In the genomic region with DNA sequence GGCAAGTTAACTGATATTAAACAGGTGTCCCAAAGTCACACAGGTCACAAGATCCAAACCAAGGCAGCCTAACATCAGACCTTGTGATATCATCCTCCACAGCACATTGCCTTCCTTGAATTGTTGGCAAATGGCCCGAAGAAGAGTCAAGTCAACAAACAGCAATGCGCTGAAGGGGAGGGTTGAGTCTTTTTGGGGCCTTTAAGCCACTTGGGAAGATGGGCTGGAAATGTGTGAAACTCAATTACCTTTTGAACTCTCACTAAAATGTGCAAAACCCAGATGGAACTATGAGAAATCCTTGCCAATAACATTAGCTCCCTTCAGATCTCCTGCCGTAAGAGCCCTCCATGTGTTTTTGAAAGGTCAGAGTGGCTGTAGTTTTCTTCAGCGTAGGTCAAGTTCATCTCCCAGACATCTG, we compare ENCODE assay signal across 23 cellular contexts. TPM values are rescaled to one million over a fixed set of nuclear protein-coding genes. Genes with fewer than 3 reads are reported as not detected.
DNase-seq lines count a peak whose midpoint lies in the region; ATAC-seq, FAIRE-seq and TF ChIP-seq lines count a peak whose summit lies in the region.
"Had no signal": no experiment of that assay in that cellular context is flagged by ENCODE, and none has a peak within 500 bp of the region (broad histone marks: within the 10 kb centered on the region; RNA-seq: fewer than 3 reads in every experiment).

No MANE protein-coding gene starts in this region.

- peak; percentile 75 for FAIRE-seq in bronchial epithelial cell (lab: Jason Lieb, UNC)
- FAIRE-seq: H54, HTR-8/SVneo had no signal

- no peak for TF ChIP-seq EP300 in suprapubic skin (IDR thresholded peaks at IDR 0.05)

- H3K27me3 ChIP-seq in bronchial epithelial cell (ENCODE audit: control insufficient read depth, insufficient read depth, low read length) = no peaks in the 10 kb centered on the region
- no peaks in the 10 kb centered on the region for H3K27me3 ChIP-seq in suprapubic skin
- H3K27me3 ChIP-seq: Peyer's patch, tibial artery had no signal

- no peaks in the 10 kb centered on the region for H3K9me3 ChIP-seq in suprapubic skin
- H3K9me3 ChIP-seq: Peyer's patch, tibial artery had no signal

- peaks cover 31% of the 10 kb centered on the region for H3K4me1 ChIP-seq in suprapubic skin
- H3K4me1 ChIP-seq: Peyer's patch had no signal

- DNase-seq in DMS 273 (lab: John Stamatoyannopoulos, UW; ENCODE audit: unreplicated experiment) (peak; percentile 16), DMS 273 treated with DMSO at 0.1 percent for 48 hours (lab: John Stamatoyannopoulos, UW) (no peak), bronchial epithelial cell (ENCODE audit: low read depth) (no peak), kidney glomerular epithelial cell (lab: John Stamatoyannopoulos, UW) (peak; percentile 42), suprapubic skin (ENCODE audit: low spot score in 2 of 2) (no peak), WTC11 (ENCODE audit: low spot score) (no peak)
- DNase-seq in activated CD4-positive, alpha-beta T cell treated with anti-CD3 and anti-CD28 coated beads, Interleukin-2, amount 50 U/mL, for 4 hours = no peak
- DNase-seq: activated gamma-delta T cell treated with Interleukin-2 at 50 U/mL for 16 hours; DND-41; effector memory CD4-positive, alpha-beta T cell; NCI-H2107; NCI-H82; Peyer's patch; tibial artery had no signal

- no peak for TF ChIP-seq POLR2A in suprapubic skin (IDR thresholded peaks at IDR 0.05)

- H3K4me3 Mint-ChIP-seq in WTC11 = no peak overlapping the region
- H3K4me3 Mint-ChIP-seq: brain, mesothelial cell of epicardium had no signal

- H3K27ac Mint-ChIP-seq in WTC11 = no peak overlapping the region

- H3K9me3 Mint-ChIP-seq in WTC11 = no peaks in the 10 kb centered on the region
- H3K9me3 Mint-ChIP-seq: brain, mesothelial cell of epicardium had no signal

- peaks cover 11% of the 10 kb centered on the region for H3K4me1 Mint-ChIP-seq in WTC11

- 83% methylated on average over 4 of the region's 4 CpGs for WGBS in suprapubic skin

- no peak for TF ChIP-seq CTCF in bronchial epithelial cell (IDR thresholded peaks at IDR 0.05; ENCODE audit: insufficient read depth, low read length, severe bottlenecking)
- TF ChIP-seq CTCF in suprapubic skin (IDR thresholded peaks at IDR 0.05) = no peak
- no peak for TF ChIP-seq CTCF in WTC11 (IDR thresholded peaks at IDR 0.05)

- CTCF ChIA-PET in WTC11 (lab: Charles Lee) = no interaction called here

- no peaks in the 10 kb centered on the region for H3K36me3 Mint-ChIP-seq in WTC11
- H3K36me3 Mint-ChIP-seq: brain, mesothelial cell of epicardium had no signal

- ATAC-seq in GM21367 (IDR thresholded peaks at IDR 0.05; ENCODE audit: unreplicated experiment) (no peak), WTC11 (no peak)

- peak overlapping the region; percentile 45 for H3K27ac ChIP-seq in suprapubic skin
- H3K27ac ChIP-seq: 22Rv1, C4-2B, Peyer's patch, tibial artery, VCaP had no signal

- no peaks in the 10 kb centered on the region; the same call in 1 of the 2 replicates for H3K27me3 Mint-ChIP-seq in WTC11 (ENCODE audit: low read depth)
- H3K27me3 Mint-ChIP-seq: brain had no signal

- no peak overlapping the region for H3K4me3 ChIP-seq in bronchial epithelial cell (ENCODE audit: low read depth, low read length)
- H3K4me3 ChIP-seq in suprapubic skin = no peak overlapping the region
- H3K4me3 ChIP-seq: Peyer's patch, skin epidermis, tibial artery had no signal

- POLR2A ChIA-PET in WTC11 (lab: Charles Lee) = no interaction called here

- H3K36me3 ChIP-seq in bronchial epithelial cell (ENCODE audit: control insufficient read depth, insufficient read depth, low read length) = no peaks in the 10 kb centered on the region
- H3K36me3 ChIP-seq in suprapubic skin = no peaks in the 10 kb centered on the region
- H3K36me3 ChIP-seq: Peyer's patch, tibial artery had no signal

TF ChIP-seq in WTC11, 78 proteins besides CTCF, POLR2A, EP300 and RAD21 (continues in another document):
- TF ChIP-seq CBFB (CRISPR knock-in tag; IDR thresholded peaks at IDR 0.05; ENCODE audit: low read depth) (no peak), NFE2L1 (CRISPR knock-in tag; IDR thresholded peaks at IDR 0.05) (no peak), FOXJ3 (CRISPR knock-in tag; IDR thresholded peaks at IDR 0.05; ENCODE audit: borderline replicate concordance) (no peak), ELF4 (CRISPR knock-in tag; IDR thresholded peaks at IDR 0.05; ENCODE audit: low read depth) (no peak), ZBTB21 (CRISPR knock-in tag; IDR thresholded peaks at IDR 0.05; ENCODE audit: borderline replicate concordance) (no peak), RORB (CRISPR knock-in tag; IDR thresholded peaks at IDR 0.05) (no peak), HMGA2 (CRISPR knock-in tag; IDR thresholded peaks at IDR 0.05) (no peak), SMAD3 (CRISPR knock-in tag; IDR thresholded peaks at IDR 0.05; ENCODE audit: borderline replicate concordance) (no peak), GTF2I (CRISPR knock-in tag; conservative IDR thresholded peaks at IDR 0.05) (no peak), ZNF396 (CRISPR knock-in tag; IDR thresholded peaks at IDR 0.05; ENCODE audit: borderline replicate concordance) (no peak)
- TF ChIP-seq, protein P1, sequence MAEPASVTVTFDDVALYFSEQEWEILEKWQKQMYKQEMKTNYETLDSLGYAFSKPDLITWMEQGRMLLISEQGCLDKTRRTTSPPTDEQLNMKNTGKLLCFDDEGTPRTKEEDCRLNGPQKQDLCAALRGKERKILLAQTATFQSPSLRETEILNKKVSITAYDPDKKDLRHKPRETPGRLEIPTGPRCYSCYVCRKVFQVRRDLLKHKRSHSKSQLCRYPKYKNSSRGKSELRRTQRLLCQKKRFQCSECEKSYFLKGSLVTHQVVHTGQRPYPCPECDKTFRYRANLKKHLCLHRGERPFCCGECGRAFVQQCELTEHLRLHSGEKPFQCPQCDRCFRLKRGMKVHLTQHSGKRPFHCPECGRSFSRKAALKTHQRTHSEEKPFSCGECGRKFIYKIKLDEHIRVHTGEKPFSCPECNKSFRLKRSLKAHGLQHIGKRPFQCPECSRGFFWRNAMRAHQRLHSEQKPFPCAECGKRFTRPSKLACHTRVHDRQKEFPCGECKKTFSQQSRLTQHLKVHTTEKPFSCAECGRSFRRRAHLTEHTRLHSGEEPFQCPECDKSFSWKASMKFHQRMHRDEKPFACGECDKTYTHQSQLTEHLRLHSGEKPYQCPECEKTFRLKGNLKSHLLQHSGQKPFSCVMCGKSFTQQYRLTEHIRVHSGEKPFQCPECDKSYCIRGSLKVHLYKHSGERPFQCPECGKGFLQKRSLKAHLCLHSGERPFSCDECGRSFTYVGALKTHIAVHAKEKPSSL (CRISPR knock-in tag; conservative IDR thresholded peaks at IDR 0.05) = no peak
- TF ChIP-seq, protein P2, sequence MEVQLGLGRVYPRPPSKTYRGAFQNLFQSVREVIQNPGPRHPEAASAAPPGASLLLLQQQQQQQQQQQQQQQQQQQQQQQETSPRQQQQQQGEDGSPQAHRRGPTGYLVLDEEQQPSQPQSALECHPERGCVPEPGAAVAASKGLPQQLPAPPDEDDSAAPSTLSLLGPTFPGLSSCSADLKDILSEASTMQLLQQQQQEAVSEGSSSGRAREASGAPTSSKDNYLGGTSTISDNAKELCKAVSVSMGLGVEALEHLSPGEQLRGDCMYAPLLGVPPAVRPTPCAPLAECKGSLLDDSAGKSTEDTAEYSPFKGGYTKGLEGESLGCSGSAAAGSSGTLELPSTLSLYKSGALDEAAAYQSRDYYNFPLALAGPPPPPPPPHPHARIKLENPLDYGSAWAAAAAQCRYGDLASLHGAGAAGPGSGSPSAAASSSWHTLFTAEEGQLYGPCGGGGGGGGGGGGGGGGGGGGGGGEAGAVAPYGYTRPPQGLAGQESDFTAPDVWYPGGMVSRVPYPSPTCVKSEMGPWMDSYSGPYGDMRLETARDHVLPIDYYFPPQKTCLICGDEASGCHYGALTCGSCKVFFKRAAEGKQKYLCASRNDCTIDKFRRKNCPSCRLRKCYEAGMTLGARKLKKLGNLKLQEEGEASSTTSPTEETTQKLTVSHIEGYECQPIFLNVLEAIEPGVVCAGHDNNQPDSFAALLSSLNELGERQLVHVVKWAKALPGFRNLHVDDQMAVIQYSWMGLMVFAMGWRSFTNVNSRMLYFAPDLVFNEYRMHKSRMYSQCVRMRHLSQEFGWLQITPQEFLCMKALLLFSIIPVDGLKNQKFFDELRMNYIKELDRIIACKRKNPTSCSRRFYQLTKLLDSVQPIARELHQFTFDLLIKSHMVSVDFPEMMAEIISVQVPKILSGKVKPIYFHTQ (CRISPR knock-in tag; IDR thresholded peaks at IDR 0.05) = no peak
- TF ChIP-seq, protein P3, sequence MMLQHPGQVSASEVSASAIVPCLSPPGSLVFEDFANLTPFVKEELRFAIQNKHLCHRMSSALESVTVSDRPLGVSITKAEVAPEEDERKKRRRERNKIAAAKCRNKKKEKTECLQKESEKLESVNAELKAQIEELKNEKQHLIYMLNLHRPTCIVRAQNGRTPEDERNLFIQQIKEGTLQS (CRISPR knock-in tag; conservative IDR thresholded peaks at IDR 0.05) = no peak
- TF ChIP-seq, protein P4, sequence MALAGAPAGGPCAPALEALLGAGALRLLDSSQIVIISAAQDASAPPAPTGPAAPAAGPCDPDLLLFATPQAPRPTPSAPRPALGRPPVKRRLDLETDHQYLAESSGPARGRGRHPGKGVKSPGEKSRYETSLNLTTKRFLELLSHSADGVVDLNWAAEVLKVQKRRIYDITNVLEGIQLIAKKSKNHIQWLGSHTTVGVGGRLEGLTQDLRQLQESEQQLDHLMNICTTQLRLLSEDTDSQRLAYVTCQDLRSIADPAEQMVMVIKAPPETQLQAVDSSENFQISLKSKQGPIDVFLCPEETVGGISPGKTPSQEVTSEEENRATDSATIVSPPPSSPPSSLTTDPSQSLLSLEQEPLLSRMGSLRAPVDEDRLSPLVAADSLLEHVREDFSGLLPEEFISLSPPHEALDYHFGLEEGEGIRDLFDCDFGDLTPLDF (CRISPR knock-in tag; IDR thresholded peaks at IDR 0.05) = no peak
- TF ChIP-seq, protein P5, sequence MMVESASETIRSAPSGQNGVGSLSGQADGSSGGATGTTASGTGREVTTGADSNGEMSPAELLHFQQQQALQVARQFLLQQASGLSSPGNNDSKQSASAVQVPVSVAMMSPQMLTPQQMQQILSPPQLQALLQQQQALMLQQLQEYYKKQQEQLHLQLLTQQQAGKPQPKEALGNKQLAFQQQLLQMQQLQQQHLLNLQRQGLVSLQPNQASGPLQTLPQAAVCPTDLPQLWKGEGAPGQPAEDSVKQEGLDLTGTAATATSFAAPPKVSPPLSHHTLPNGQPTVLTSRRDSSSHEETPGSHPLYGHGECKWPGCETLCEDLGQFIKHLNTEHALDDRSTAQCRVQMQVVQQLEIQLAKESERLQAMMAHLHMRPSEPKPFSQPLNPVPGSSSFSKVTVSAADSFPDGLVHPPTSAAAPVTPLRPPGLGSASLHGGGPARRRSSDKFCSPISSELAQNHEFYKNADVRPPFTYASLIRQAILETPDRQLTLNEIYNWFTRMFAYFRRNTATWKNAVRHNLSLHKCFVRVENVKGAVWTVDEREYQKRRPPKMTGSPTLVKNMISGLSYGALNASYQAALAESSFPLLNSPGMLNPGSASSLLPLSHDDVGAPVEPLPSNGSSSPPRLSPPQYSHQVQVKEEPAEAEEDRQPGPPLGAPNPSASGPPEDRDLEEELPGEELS (CRISPR knock-in tag; IDR thresholded peaks at IDR 0.05) = no peak

RNA-seq across cellular contexts. Expression of a gene that starts 47.9 kb away (rescaled TPM):
- total RNA-seq in bronchial epithelial cell (55.2 and 79.5 TPM in 2 replicates), suprapubic skin (10 to 100 TPM; 14.2 to 18.3 (median 15.9) TPM), WTC11 (2021) (12.2 to 17.6 TPM (median 15.1 TPM) in 3 replicates)

Comparison
In these comparisons a context has a peak if more than half of its experiments do, and no peak if none do; other contexts are left out.
1. DNase-seq: peak in DMS 273 (single experiment) and kidney glomerular epithelial cell (single experiment); none in DMS 273 treated with DMSO at 0.1 percent for 48 hours (single experiment), bronchial epithelial cell (single experiment), suprapubic skin (0 of 2), activated CD4-positive, alpha-beta T cell treated with anti-CD3 and anti-CD28 coated beads, Interleukin-2, amount 50 U/mL, for 4 hours (0 of 2) and WTC11 (single experiment).